In the genomic region with DNA sequence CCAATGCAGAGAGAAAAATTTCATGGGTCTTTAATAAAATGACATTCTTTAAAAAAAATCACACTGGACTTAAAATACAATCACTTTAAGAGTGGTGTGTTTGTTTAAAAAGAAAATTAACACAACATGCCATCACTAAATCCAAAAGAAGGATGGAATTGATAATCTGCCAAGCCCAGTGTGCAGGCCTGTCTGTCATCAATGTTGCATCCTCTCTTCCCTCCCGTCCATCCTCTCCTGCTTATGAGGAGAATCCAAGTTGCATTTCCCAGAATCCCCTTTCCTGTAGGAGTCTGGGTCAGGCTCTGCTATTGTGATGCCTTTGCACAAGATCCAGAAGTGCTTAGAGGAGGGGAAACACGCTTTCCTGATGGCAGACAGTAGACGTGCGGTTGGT, we compare ENCODE assay signal across 1 cellular context.
TF ChIP-seq lines count a peak whose summit lies in the region.

No MANE protein-coding gene starts in this region.

TF ChIP-seq in SK-N-SH treated with all-trans-retinoic acid at 6 μM for 48 hours, 23 proteins besides CTCF, POLR2A, EP300 and RAD21 (continued from another document):
- TF ChIP-seq POU6F1 (CRISPR knock-in tag; IDR thresholded peaks at IDR 0.05; ENCODE audit: borderline replicate concordance, low read depth) (0 out of 2 replicates have a peak, but pooled peaks have one; percentile 6), ZNF565 (CRISPR knock-in tag; conservative IDR thresholded peaks at IDR 0.05; ENCODE audit: low read depth) (no peak), ZNF8 (CRISPR knock-in tag; IDR thresholded peaks at IDR 0.05) (no peak), OSR1 (CRISPR knock-in tag; IDR thresholded peaks at IDR 0.05) (no peak), TSHZ2 (CRISPR knock-in tag; IDR thresholded peaks at IDR 0.05) (no peak), ISL1 (CRISPR knock-in tag; IDR thresholded peaks at IDR 0.05) (peak; percentile 23; the same call in 1 of the 2 replicates), ZNF70 (CRISPR knock-in tag; IDR thresholded peaks at IDR 0.05) (no peak), PPARA (CRISPR knock-in tag; IDR thresholded peaks at IDR 0.05; ENCODE audit: borderline replicate concordance) (no peak), ARNTL (CRISPR knock-in tag; IDR thresholded peaks at IDR 0.05; ENCODE audit: borderline replicate concordance, low read depth) (no peak), RARB (CRISPR knock-in tag; IDR thresholded peaks at IDR 0.05) (no peak), ZC3H10 (CRISPR knock-in tag; IDR thresholded peaks at IDR 0.05) (no peak), BACH2 (CRISPR knock-in tag; IDR thresholded peaks at IDR 0.05; ENCODE audit: borderline replicate concordance) (no peak), SNAI2 (CRISPR knock-in tag; IDR thresholded peaks at IDR 0.05) (no peak)
- TF ChIP-seq, protein P1, sequence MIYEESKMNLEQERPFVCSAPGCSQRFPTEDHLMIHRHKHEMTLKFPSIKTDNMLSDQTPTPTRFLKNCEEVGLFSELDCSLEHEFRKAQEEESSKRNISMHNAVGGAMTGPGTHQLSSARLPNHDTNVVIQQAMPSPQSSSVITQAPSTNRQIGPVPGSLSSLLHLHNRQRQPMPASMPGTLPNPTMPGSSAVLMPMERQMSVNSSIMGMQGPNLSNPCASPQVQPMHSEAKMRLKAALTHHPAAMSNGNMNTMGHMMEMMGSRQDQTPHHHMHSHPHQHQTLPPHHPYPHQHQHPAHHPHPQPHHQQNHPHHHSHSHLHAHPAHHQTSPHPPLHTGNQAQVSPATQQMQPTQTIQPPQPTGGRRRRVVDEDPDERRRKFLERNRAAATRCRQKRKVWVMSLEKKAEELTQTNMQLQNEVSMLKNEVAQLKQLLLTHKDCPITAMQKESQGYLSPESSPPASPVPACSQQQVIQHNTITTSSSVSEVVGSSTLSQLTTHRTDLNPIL (CRISPR knock-in tag; IDR thresholded peaks at IDR 0.05; ENCODE audit: low read depth) = no peak
- TF ChIP-seq, protein P2, sequence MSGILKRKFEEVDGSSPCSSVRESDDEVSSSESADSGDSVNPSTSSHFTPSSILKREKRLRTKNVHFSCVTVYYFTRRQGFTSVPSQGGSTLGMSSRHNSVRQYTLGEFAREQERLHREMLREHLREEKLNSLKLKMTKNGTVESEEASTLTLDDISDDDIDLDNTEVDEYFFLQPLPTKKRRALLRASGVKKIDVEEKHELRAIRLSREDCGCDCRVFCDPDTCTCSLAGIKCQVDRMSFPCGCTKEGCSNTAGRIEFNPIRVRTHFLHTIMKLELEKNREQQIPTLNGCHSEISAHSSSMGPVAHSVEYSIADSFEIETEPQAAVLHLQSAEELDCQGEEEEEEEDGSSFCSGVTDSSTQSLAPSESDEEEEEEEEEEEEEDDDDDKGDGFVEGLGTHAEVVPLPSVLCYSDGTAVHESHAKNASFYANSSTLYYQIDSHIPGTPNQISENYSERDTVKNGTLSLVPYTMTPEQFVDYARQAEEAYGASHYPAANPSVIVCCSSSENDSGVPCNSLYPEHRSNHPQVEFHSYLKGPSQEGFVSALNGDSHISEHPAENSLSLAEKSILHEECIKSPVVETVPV (CRISPR knock-in tag; IDR thresholded peaks at IDR 0.05) = no peak
